ENCODE assay signal across 21 cellular contexts in genomic region chr12:116389326-116389725, GRCh38.
DNase-seq lines count a peak whose midpoint lies in the region; ATAC-seq and TF ChIP-seq lines count a peak whose summit lies in the region.
"Had no signal": no experiment of that assay in that cellular context is flagged by ENCODE, and none has a peak within 500 bp of the region (broad histone marks: within the 10 kb centered on the region; RNA-seq: fewer than 3 reads in every experiment).

No MANE protein-coding gene starts in this region.

- H3K9me2 ChIP-seq in SK-N-SH: no peaks in the 10 kb centered on the region

- ATAC-seq in SK-N-SH treated with all-trans-retinoic acid at 6 μM for 48 hours (no peak), esophagus mucosa (peak; percentile 6), omental fat pad (ENCODE audit: low FRiP score) (peak; percentile 9), HG02642 (IDR thresholded peaks at IDR 0.05; ENCODE audit: poor library complexity, unreplicated experiment) (no peak)
- ATAC-seq: CD8-positive, alpha-beta T cell; natural killer cell; right lobe of liver had no signal

- TF ChIP-seq EP300 in SK-N-SH (IDR thresholded peaks at IDR 0.05; ENCODE audit: borderline replicate concordance in 1 of 2, low read depth in 1 of 2, low read length in 1 of 2): no peak

- DNase-seq in SK-N-SH (no peak), omental fat pad (ENCODE audit: low spot score) (no peak), occipital lobe (lab: John Stamatoyannopoulos, UW) (no peak), mesenteric fat pad (ENCODE audit: low spot score) (no peak), HPDE6-E6E7 (ENCODE audit: extremely low spot score) (no peak)
- DNase-seq: activated CD4-positive, alpha-beta T cell treated with anti-CD3 and anti-CD28 coated beads, Interleukin-2, amount 10 ng/mL, durations not matched to agents 24 days and 14 days; activated naive CD4-positive, alpha-beta T cell treated with anti-CD3 and anti-CD28 coated beads for 36 hours; CD8-positive, alpha-beta T cell; central memory CD4-positive, alpha-beta T cell; midbrain; natural killer cell; NCI-H1436; NCI-H510A treated with DMSO at 0.1 percent for 48 hours; stomach; transverse colon had no signal

- H3K36me3 ChIP-seq in SK-N-SH (replicated peaks in 1 of 2; ENCODE audit: control insufficient read depth in 1 of 2, insufficient read depth in 2 of 2, low read length in 1 of 2): peaks cover 0 to 30% of the 10 kb centered on the region in 2 experiments
- H3K36me3 ChIP-seq: right lobe of liver, stomach, transverse colon had no signal

- TF ChIP-seq CTCF in SK-N-SH (IDR thresholded peaks at IDR 0.05): no peak
- TF ChIP-seq CTCF in omental fat pad (IDR thresholded peaks at IDR 0.05): no peak

- H4K20me1 ChIP-seq in SK-N-SH (ENCODE audit: insufficient read depth): no peaks in the 10 kb centered on the region

- POLR2A ChIA-PET in SK-N-SH (lab: Yijun Ruan, JAX): no interaction called here

- CTCF ChIA-PET in SK-N-SH (lab: Yijun Ruan, JAX): no interaction called here

- no peak overlapping the region for H3K4me3 ChIP-seq in SK-N-SH (ENCODE audit: low read depth in 2 of 2, low read length in 1 of 2)
- H3K4me3 ChIP-seq: right lobe of liver, SK-N-MC, stomach, transverse colon had no signal

- peak overlapping the region; percentile 40; the same call in 1 of the 2 replicates for H3K9ac ChIP-seq in SK-N-SH

- H3K27me3 ChIP-seq in SK-N-SH (ENCODE audit: insufficient read depth): no peaks in the 10 kb centered on the region
- H3K27me3 ChIP-seq: right lobe of liver, stomach, transverse colon had no signal

- no peak overlapping the region for H2AFZ ChIP-seq in SK-N-SH (ENCODE audit: low read depth)

- H3F3A ChIP-seq in SK-N-SH (replicated peaks; ENCODE audit: insufficient read depth): peaks cover 38% of the 10 kb centered on the region

- 84% methylated on average over 5 of the region's 6 CpGs for WGBS in SK-N-SH (ENCODE audit: low lambda C conversion rate)

- peaks cover 38% of the 10 kb centered on the region for H3K79me2 ChIP-seq in SK-N-SH (ENCODE audit: insufficient read depth)

- no peak for TF ChIP-seq RAD21 in SK-N-SH (IDR thresholded peaks at IDR 0.05; ENCODE audit: low read length)

- peaks cover 0 to 20% of the 10 kb centered on the region in 2 experiments; a peak in 3 of 4 replicates for H3K4me1 ChIP-seq in SK-N-SH (ENCODE audit: control insufficient read depth in 1 of 2, insufficient read depth in 2 of 2, low read depth in 1 of 2, low read length in 1 of 2)

- no peaks in the 10 kb centered on the region for H3K9me3 ChIP-seq in SK-N-SH
- H3K9me3 ChIP-seq: right lobe of liver, transverse colon had no signal

- H3K4me2 ChIP-seq in SK-N-SH: peak overlapping the region; percentile 55

- peak overlapping the region in 1 of 2 experiments; percentile 97; a peak in 2 of 4 replicates for H3K27ac ChIP-seq in SK-N-SH (ENCODE audit: low read depth in 2 of 2, low read length in 1 of 2)
- H3K27ac ChIP-seq: 22Rv1, right lobe of liver, SK-N-MC, transverse colon had no signal

TF ChIP-seq in SK-N-SH, 30 proteins besides CTCF, POLR2A, EP300 and RAD21:
- no peak for TF ChIP-seq RXRA (IDR thresholded peaks at IDR 0.05; ENCODE audit: borderline replicate concordance, low read depth)
- no peak for TF ChIP-seq IRF3 (IDR thresholded peaks at IDR 0.05; ENCODE audit: low read depth, low read length)
- no peak for TF ChIP-seq FOSL2 (IDR thresholded peaks at IDR 0.05; ENCODE audit: borderline replicate concordance, low read depth)
- no peak for TF ChIP-seq ELF1 (IDR thresholded peaks at IDR 0.05)
- TF ChIP-seq RCOR1 (IDR thresholded peaks at IDR 0.05; ENCODE audit: low read length): no peak
- no peak for TF ChIP-seq TCF12 (IDR thresholded peaks at IDR 0.05)
- no peak for TF ChIP-seq NRF1 (IDR thresholded peaks at IDR 0.05; ENCODE audit: low read depth, low read length)
- TF ChIP-seq FOXJ3 (CRISPR knock-in tag; IDR thresholded peaks at IDR 0.05): no peak
- TF ChIP-seq GATA2 (CRISPR knock-in tag; IDR thresholded peaks at IDR 0.05): no peak
- no peak for TF ChIP-seq TAF1 (IDR thresholded peaks at IDR 0.05; ENCODE audit: borderline replicate concordance, low read depth, low read length)
- no peak for TF ChIP-seq PBX3 (IDR thresholded peaks at IDR 0.05)
- no peak for TF ChIP-seq EZH2phosphoT487 (IDR thresholded peaks at IDR 0.05; ENCODE audit: borderline replicate concordance, low read depth)
- no peak for TF ChIP-seq JUND (IDR thresholded peaks at IDR 0.05)
- TF ChIP-seq GABPA (IDR thresholded peaks at IDR 0.05; ENCODE audit: low read depth): no peak
- no peak for TF ChIP-seq CHD2 (IDR thresholded peaks at IDR 0.05; ENCODE audit: low read length, partially characterized antibody)

TF ChIP-seq in SK-N-SH treated with all-trans-retinoic acid at 6 μM for 48 hours, 23 proteins besides CTCF, POLR2A, EP300 and RAD21:
- no peak for TF ChIP-seq CSRNP3 (CRISPR knock-in tag; IDR thresholded peaks at IDR 0.05)
- TF ChIP-seq ZFP30 (CRISPR knock-in tag; IDR thresholded peaks at IDR 0.05): no peak
- no peak for TF ChIP-seq TCF4 (CRISPR knock-in tag; IDR thresholded peaks at IDR 0.05; ENCODE audit: borderline replicate concordance)
- TF ChIP-seq ARNTL (CRISPR knock-in tag; IDR thresholded peaks at IDR 0.05; ENCODE audit: borderline replicate concordance, low read depth): no peak
- TF ChIP-seq SNAI2 (CRISPR knock-in tag; IDR thresholded peaks at IDR 0.05): no peak
- TF ChIP-seq ZNF565 (CRISPR knock-in tag; conservative IDR thresholded peaks at IDR 0.05; ENCODE audit: low read depth): no peak
- no peak for TF ChIP-seq BACH2 (CRISPR knock-in tag; IDR thresholded peaks at IDR 0.05; ENCODE audit: borderline replicate concordance)
- TF ChIP-seq CREB5 (CRISPR knock-in tag; IDR thresholded peaks at IDR 0.05; ENCODE audit: low read depth): no peak

Comparison
In these comparisons a context has a peak if more than half of its experiments do, and no peak if none do; other contexts are left out.
1. ATAC-seq: peak in esophagus mucosa (single experiment) and omental fat pad (single experiment); none in SK-N-SH treated with all-trans-retinoic acid at 6 μM for 48 hours (single experiment) and HG02642 (single experiment).